In the genomic region with DNA sequence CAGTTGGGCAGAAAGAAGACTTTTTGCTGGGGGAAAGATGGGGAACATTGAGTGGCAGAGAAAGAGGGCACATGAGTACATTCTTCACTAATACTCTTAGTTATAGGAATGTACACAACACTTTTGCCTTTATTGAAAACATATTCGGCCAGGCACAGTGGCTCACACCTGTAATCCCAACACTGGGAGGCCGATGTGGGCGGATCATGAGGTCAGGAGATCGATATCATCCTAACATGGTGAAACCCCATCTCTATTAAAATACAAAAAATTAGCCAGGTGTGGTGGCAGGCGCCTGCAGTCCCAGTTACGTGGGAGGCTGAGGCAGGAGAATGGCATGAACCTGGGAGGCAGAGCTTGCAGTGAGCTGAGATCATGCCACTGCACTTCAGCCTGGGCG, we compare ENCODE assay signal across 4 cellular contexts. TPM values are rescaled to one million over a fixed set of nuclear protein-coding genes. Genes with fewer than 3 reads are reported as not detected.
"Had no signal": no experiment of that assay in that cellular context is flagged by ENCODE, and none has a peak within 500 bp of the region (broad histone marks: within the 10 kb centered on the region; RNA-seq: fewer than 3 reads in every experiment).

No MANE protein-coding gene starts in this region.

RNA-seq across cellular contexts. Expression of a gene that starts 18.8 kb away (rescaled TPM):
- total RNA-seq: LHCN-M2, M059J, MCF 10A, NCI-H460 had no signal

RNA-seq across cellular contexts. Expression of a gene that starts 23.8 kb away (rescaled TPM):
- total RNA-seq: M059J, MCF 10A had no signal

RNA-seq across cellular contexts. Expression of a gene that starts 24.7 kb away (rescaled TPM):
- total RNA-seq: LHCN-M2, MCF 10A had no signal
